ENCODE assay signal across 25 cellular contexts in the genomic region with DNA sequence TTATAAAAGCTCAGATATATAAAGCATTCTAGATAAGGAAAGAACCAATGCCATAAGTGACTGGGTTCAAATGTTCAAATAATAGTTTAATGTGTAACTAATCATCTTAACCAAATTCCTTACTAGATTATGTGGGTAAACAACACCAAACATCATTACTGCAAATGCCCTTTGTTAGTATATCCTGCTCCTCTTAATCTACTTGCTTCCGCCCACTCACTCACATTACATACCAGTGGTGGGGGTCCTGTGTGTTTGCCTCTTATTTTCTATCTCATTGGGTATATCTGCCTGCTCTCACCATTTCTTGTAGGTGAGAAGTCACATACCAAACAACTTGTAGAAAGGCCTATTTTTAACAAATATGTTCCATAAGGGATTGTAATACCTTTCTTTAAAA.
"Had no signal": no experiment of that assay in that cellular context is flagged by ENCODE, and none has a peak within 500 bp of the region (broad histone marks: within the 10 kb centered on the region; RNA-seq: fewer than 3 reads in every experiment).

No MANE protein-coding gene starts in this region.

- H3K4me3 ChIP-seq: left ventricle myocardium inferior, lung, mucosa of descending colon, psoas muscle, right atrium auricular region, right lobe of liver, smooth muscle cell, tibial nerve, uterus had no signal

- H3K4me1 ChIP-seq: left ventricle myocardium inferior, parathyroid adenoma, psoas muscle, right atrium auricular region, right lobe of liver, tibial nerve, uterus had no signal

- H3K36me3 ChIP-seq: left ventricle myocardium inferior, neutrophil, right atrium auricular region, right lobe of liver, tibial nerve, uterus had no signal

- H3K27ac ChIP-seq: left ventricle myocardium inferior, neutrophil, parathyroid adenoma, psoas muscle, right atrium auricular region, right lobe of liver, tibial nerve, uterus had no signal

- H3K9ac ChIP-seq: parathyroid adenoma had no signal

- H3K27me3 ChIP-seq: neutrophil, right atrium auricular region, right lobe of liver, tibial nerve, uterus had no signal

- H3K79me2 ChIP-seq: parathyroid adenoma had no signal

- DNase-seq: hypothalamus; islet precursor cell; left ventricle myocardium inferior; midbrain; mucosa of descending colon; naive thymus-derived CD4-positive, alpha-beta T cell; occipital lobe; psoas muscle; right lobe of liver; stimulated activated CD4-positive, alpha-beta T cell treated with anti-CD3 and anti-CD28 coated beads, Interleukin-1b, Interleukin-23, amount 100 ng/mL, for 48 hours; stimulated activated CD4-positive, alpha-beta T cell treated with anti-CD3 and anti-CD28 coated beads, Interleukin-2, amount 100 ng/mL, for 48 hours; stimulated activated CD4-positive, alpha-beta T cell treated with anti-CD3 and anti-CD28 coated beads, Interleukin-4, amount 100 ng/mL, for 4 hours; stimulated activated CD8-positive, alpha-beta memory T cell treated with anti-CD3 and anti-CD28 coated beads, Interleukin-4, amount 100 ng/mL, for 48 hours; stimulated activated naive CD4-positive, alpha-beta T cell treated with Interleukin-2 at 50 U/mL for 16 hours; stimulated activated naive CD8-positive, alpha-beta T cell treated with anti-CD3 and anti-CD28 coated beads, Interleukin-15, amount 100 ng/mL, for 72 hours; substantia nigra; uterus had no signal

- ATAC-seq: mucosa of descending colon; naive thymus-derived CD4-positive, alpha-beta T cell; natural killer cell treated with Interleukin-12 subunit alpha and Interleukin-12 subunit beta and Interleukin-15 and Interleukin-18, amount 100 ng/mL, for 72 hours; psoas muscle; right lobe of liver; stimulated activated memory B cell treated with anti-CD40 and anti-IgM and Interleukin-4, amounts not matched to agents 10 μg/mL and 1 μg/mL and 100 μg/mL, for 72 hours; stimulated activated naive CD8-positive, alpha-beta T cell treated with anti-CD3 and anti-CD28 coated beads, Interleukin-15, amount 100 ng/mL, for 72 hours had no signal

- H3K4me2 ChIP-seq: smooth muscle cell had no signal
